ENCODE assay signal across 8 cellular contexts in genomic region chr1:230869499-230869898, GRCh38. TPM values are rescaled to one million over a fixed set of nuclear protein-coding genes. Genes with fewer than 3 reads are reported as not detected.
A peak's percentile ranks its signal among the peaks of the same experiment; 100 is the strongest.
DNase-seq lines count a peak whose midpoint lies in the region; ATAC-seq and TF ChIP-seq lines count a peak whose summit lies in the region.
"Had no signal": no experiment of that assay in that cellular context is flagged by ENCODE, and none has a peak within 500 bp of the region (broad histone marks: within the 10 kb centered on the region; RNA-seq: fewer than 3 reads in every experiment).

No MANE protein-coding gene starts in this region.

- no peaks in the 10 kb centered on the region for H3K36me3 ChIP-seq in sigmoid colon
- H3K36me3 ChIP-seq: vagina had no signal

- ATAC-seq in T-helper 17 cell = no peak
- no peak for ATAC-seq in GM18867 (IDR thresholded peaks at IDR 0.05; ENCODE audit: unreplicated experiment)
- ATAC-seq in HG03469 (IDR thresholded peaks at IDR 0.05; ENCODE audit: unreplicated experiment) = no peak

- DNase-seq in H9 = no peak
- no peak for DNase-seq in T-helper 17 cell
- DNase-seq in fibroblast of the aortic adventitia (ENCODE audit: low read depth) = peak; percentile 74
- DNase-seq in sigmoid colon = no peak
- DNase-seq in DMS79 treated with DMSO at 0.1 percent for 48 hours (lab: John Stamatoyannopoulos, UW) = no peak

- no peak overlapping the region for H2BK5ac ChIP-seq in H9 (ENCODE audit: insufficient read length, low read length)

- H3K56ac ChIP-seq in H9 (ENCODE audit: insufficient read length, low read depth, low read length) = no peak overlapping the region

- H2BK20ac ChIP-seq in H9 (ENCODE audit: low read depth, low read length, poor library complexity, severe bottlenecking) = no peak overlapping the region

- H2BK12ac ChIP-seq in H9 (ENCODE audit: insufficient read length, low read depth, low read length) = no peak overlapping the region

- H3K4me2 ChIP-seq in H9 (ENCODE audit: insufficient read depth, insufficient read length, low read length) = peak overlapping the region; percentile 52

- H3K4me1 Mint-ChIP-seq in H9 = peaks cover 28 to 30% of the 10 kb centered on the region in 2 experiments
- peaks cover 16% of the 10 kb centered on the region for H3K4me1 Mint-ChIP-seq in T-helper 17 cell

- H2BK120ac ChIP-seq in H9 (ENCODE audit: low read depth, low read length, poor library complexity, severe bottlenecking) = no peak overlapping the region

- H3K23me2 ChIP-seq in H9 (ENCODE audit: insufficient read length, low read depth, low read length, poor library complexity, severe bottlenecking) = peaks cover 13% of the 10 kb centered on the region

- H3K4ac ChIP-seq in H9 (ENCODE audit: low read depth, low read length) = no peak overlapping the region; the same call in 1 of the 2 replicates

- no peak for TF ChIP-seq EP300 in sigmoid colon (IDR thresholded peaks at IDR 0.05)

- TF ChIP-seq POLR2A in sigmoid colon (IDR thresholded peaks at IDR 0.05) = no peak

- no peaks in the 10 kb centered on the region for H3K4me1 ChIP-seq in H9 (ENCODE audit: insufficient read depth, low read length)
- H3K4me1 ChIP-seq in sigmoid colon = peaks cover 0 to 40% (median 35%) of the 10 kb centered on the region in 4 donors

- peaks cover 5% of the 10 kb centered on the region for H3K27me3 ChIP-seq in H9 (ENCODE audit: insufficient read depth, low read length)
- H3K27me3 ChIP-seq in sigmoid colon = no peaks in the 10 kb centered on the region
- H3K27me3 ChIP-seq: vagina had no signal

- no peaks in the 10 kb centered on the region for H3K9me3 Mint-ChIP-seq in H9

- no peak overlapping the region for H4K5ac ChIP-seq in H9 (ENCODE audit: insufficient read length, low read depth, low read length)

- H3T11ph ChIP-seq in H9 (ENCODE audit: low read length) = no peak overlapping the region

- H3K4me3 ChIP-seq in fibroblast of the aortic adventitia (ENCODE audit: low read depth, low read length) (peak overlapping the region; percentile 63), sigmoid colon (peak overlapping the region in 1 of 4 donors; percentile 90)

- H4K20me1 ChIP-seq in H9 (ENCODE audit: control insufficient read depth, insufficient read depth, insufficient read length) = no peaks in the 10 kb centered on the region

- H2AFZ ChIP-seq in H9 (ENCODE audit: low read length) = no peak overlapping the region

- no peak overlapping the region for H2AK5ac ChIP-seq in H9 (ENCODE audit: insufficient read length, low read length)

- no peaks in the 10 kb centered on the region for H3K79me1 ChIP-seq in H9 (ENCODE audit: insufficient read depth, low read depth, low read length, poor library complexity, severe bottlenecking)

- H3K27ac ChIP-seq in H9 (ENCODE audit: insufficient read length, low read depth, low read length) = no peak overlapping the region
- H3K27ac ChIP-seq in sigmoid colon = peak overlapping the region; percentile 90 to 95 (median 93)

- TF ChIP-seq CTCF in H9 (conservative IDR thresholded peaks at IDR 0.05) (no peak), fibroblast of the aortic adventitia (IDR thresholded peaks at IDR 0.05; ENCODE audit: insufficient read depth, low read length) (no peak), sigmoid colon (IDR thresholded peaks at IDR 0.05) (no peak)

- no peak overlapping the region for H3K18ac ChIP-seq in H9 (ENCODE audit: insufficient read length, low read depth, low read length)

- H3K9ac ChIP-seq in H9 (ENCODE audit: extremely low read depth, insufficient read length, low read length) = no peak overlapping the region

- H3K4me3 Mint-ChIP-seq in H9 (peak overlapping the region; percentile 82 to 87), T-helper 17 cell (peak overlapping the region; percentile 92)

- H3K27me3 Mint-ChIP-seq in H9 (ENCODE audit: low read depth) = peaks cover 19% of the 10 kb centered on the region
- peaks cover 24% of the 10 kb centered on the region for H3K27me3 Mint-ChIP-seq in T-helper 17 cell

- H2BK15ac ChIP-seq in H9 (ENCODE audit: low read depth, low read length) = no peak overlapping the region

- no CpG with 5 or more reads among the region's 4 CpGs for WGBS in H9 (ENCODE audit: extremely low coverage, insufficient read length, low lambda C conversion rate)
- 78 to 89% methylated on average over 4 of the region's 4 CpGs for WGBS in sigmoid colon, 2 donors

- intact Hi-C loops in sigmoid colon (cut with DNase I) = loop anchor here (5.0 kb wide), 3 partner anchors 38 to 658 kb away; partner anchors contain the start of gene TSNAX

- H3K9me3 ChIP-seq in H9 (ENCODE audit: control insufficient read depth, low read depth, low read length) (no peaks in the 10 kb centered on the region), T-helper 17 cell (ENCODE audit: control insufficient read depth, low read length, poor library complexity, severe bottlenecking) (no peaks in the 10 kb centered on the region), sigmoid colon (no peaks in the 10 kb centered on the region)
- H3K9me3 ChIP-seq: vagina had no signal

- peaks cover 0 to 7% (median 0%) of the 10 kb centered on the region in 3 experiments; a peak in 4 of 7 replicates for H3K36me3 Mint-ChIP-seq in H9 (ENCODE audit: insufficient read depth in 1 of 3, low read depth in 3 of 3)
- H3K36me3 Mint-ChIP-seq in T-helper 17 cell (ENCODE audit: low read depth) = no peaks in the 10 kb centered on the region

- H4K91ac ChIP-seq in H9 (ENCODE audit: insufficient read length, low read depth, low read length) = no peak overlapping the region

- H3K27ac Mint-ChIP-seq in H9 = peak overlapping the region; percentile 85 to 96 (median 89); a peak in 5 of 7 replicates
- no peak overlapping the region for H3K27ac Mint-ChIP-seq in T-helper 17 cell

- no peak overlapping the region for H4K8ac ChIP-seq in H9 (replicated peaks; ENCODE audit: insufficient read length, low read depth, low read length)

- no peaks in the 10 kb centered on the region; the same call in 1 of the 2 replicates for H3K79me2 ChIP-seq in H9 (ENCODE audit: insufficient read depth, low read length)

- no peak overlapping the region for H3K23ac ChIP-seq in H9 (ENCODE audit: insufficient read length, low read depth, low read length)

- H3K14ac ChIP-seq in H9 (ENCODE audit: insufficient read depth, low read length) = peak overlapping the region; percentile 100; the same call in 1 of the 2 replicates

RNA-seq across cellular contexts. Expression of gene C1orf198, which starts 1.2 kb away (rescaled TPM):
- 28.2 and 28.9 TPM in 2 replicates for total RNA-seq in H9 (2021)
- total RNA-seq in T-helper 17 cell = 10 to 100 TPM in 1 of 2 donors, 1 to 10 TPM in 1; 3.7 to 20.6 TPM
- 75.6 and 98.9 TPM in 2 replicates for total RNA-seq in fibroblast of the aortic adventitia (ENCODE audit: low replicate concordance)
- 10 to 100 TPM; 42.1 to 63.5 (median 55.5) TPM for total RNA-seq in sigmoid colon
- polyA plus RNA-seq in sigmoid colon = 10 to 100 TPM in 1 of 3 donors, 1 to 10 TPM in 2; 4.9 to 11.7 (median 6.6) TPM
